1 cellular context compared by ENCODE assay signal in the genomic region with DNA sequence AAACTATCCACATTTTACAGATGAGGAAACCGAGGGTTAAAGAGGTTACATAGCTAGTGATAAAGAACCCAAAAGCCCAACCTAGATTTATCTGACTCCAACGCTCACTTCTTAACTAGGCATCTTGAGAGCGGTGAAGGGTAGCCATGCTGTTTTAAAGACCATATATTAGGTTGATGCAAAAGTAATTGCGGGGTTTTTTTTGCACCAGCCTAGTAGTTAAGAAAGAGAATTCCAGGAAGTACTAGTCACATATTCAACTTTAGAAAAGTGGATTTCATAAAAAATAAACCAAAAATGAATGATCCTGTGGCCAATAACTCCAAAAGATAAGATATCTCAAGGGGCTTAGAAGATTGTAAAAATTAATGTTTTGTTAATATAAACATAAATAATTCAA.
TF ChIP-seq lines count a peak whose summit lies in the region.

No MANE protein-coding gene starts in this region.

TF ChIP-seq in GM23338, 12 proteins besides CTCF, POLR2A, EP300 and RAD21 (continued from another document):
- TF ChIP-seq POLR2AphosphoS5 (IDR thresholded peaks at IDR 0.05; ENCODE audit: low read depth) = no peak
- TF ChIP-seq ZNF114 (CRISPR knock-in tag; IDR thresholded peaks at IDR 0.05) = no peak
- no peak for TF ChIP-seq ZNF331 (CRISPR knock-in tag; IDR thresholded peaks at IDR 0.05; ENCODE audit: low read depth)
- TF ChIP-seq, protein P1, sequence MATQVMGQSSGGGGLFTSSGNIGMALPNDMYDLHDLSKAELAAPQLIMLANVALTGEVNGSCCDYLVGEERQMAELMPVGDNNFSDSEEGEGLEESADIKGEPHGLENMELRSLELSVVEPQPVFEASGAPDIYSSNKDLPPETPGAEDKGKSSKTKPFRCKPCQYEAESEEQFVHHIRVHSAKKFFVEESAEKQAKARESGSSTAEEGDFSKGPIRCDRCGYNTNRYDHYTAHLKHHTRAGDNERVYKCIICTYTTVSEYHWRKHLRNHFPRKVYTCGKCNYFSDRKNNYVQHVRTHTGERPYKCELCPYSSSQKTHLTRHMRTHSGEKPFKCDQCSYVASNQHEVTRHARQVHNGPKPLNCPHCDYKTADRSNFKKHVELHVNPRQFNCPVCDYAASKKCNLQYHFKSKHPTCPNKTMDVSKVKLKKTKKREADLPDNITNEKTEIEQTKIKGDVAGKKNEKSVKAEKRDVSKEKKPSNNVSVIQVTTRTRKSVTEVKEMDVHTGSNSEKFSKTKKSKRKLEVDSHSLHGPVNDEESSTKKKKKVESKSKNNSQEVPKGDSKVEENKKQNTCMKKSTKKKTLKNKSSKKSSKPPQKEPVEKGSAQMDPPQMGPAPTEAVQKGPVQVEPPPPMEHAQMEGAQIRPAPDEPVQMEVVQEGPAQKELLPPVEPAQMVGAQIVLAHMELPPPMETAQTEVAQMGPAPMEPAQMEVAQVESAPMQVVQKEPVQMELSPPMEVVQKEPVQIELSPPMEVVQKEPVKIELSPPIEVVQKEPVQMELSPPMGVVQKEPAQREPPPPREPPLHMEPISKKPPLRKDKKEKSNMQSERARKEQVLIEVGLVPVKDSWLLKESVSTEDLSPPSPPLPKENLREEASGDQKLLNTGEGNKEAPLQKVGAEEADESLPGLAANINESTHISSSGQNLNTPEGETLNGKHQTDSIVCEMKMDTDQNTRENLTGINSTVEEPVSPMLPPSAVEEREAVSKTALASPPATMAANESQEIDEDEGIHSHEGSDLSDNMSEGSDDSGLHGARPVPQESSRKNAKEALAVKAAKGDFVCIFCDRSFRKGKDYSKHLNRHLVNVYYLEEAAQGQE (IDR thresholded peaks at IDR 0.05; ENCODE audit: unreplicated experiment) = no peak
- no peak for TF ChIP-seq JUNB (IDR thresholded peaks at IDR 0.05; ENCODE audit: unreplicated experiment)
- TF ChIP-seq STAT1 (IDR thresholded peaks at IDR 0.05; ENCODE audit: unreplicated experiment) = no peak
- TF ChIP-seq NANOG (IDR thresholded peaks at IDR 0.05; ENCODE audit: borderline replicate concordance) = no peak
- no peak for TF ChIP-seq EZH2 (IDR thresholded peaks at IDR 0.05; ENCODE audit: low read depth, unreplicated experiment)
- TF ChIP-seq, protein P2, sequence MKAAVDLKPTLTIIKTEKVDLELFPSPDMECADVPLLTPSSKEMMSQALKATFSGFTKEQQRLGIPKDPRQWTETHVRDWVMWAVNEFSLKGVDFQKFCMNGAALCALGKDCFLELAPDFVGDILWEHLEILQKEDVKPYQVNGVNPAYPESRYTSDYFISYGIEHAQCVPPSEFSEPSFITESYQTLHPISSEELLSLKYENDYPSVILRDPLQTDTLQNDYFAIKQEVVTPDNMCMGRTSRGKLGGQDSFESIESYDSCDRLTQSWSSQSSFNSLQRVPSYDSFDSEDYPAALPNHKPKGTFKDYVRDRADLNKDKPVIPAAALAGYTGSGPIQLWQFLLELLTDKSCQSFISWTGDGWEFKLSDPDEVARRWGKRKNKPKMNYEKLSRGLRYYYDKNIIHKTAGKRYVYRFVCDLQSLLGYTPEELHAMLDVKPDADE (IDR thresholded peaks at IDR 0.05) = no peak
